ENCODE assay signal across 9 cellular contexts in genomic region chr22:42313804-42314581, GRCh38. TPM values are rescaled to one million over a fixed set of nuclear protein-coding genes. Genes with fewer than 3 reads are reported as not detected.
DNase-seq lines count a peak whose midpoint lies in the region; ATAC-seq, FAIRE-seq and TF ChIP-seq lines count a peak whose summit lies in the region.
"Had no signal": no experiment of that assay in that cellular context is flagged by ENCODE, and none has a peak within 500 bp of the region (broad histone marks: within the 10 kb centered on the region; RNA-seq: fewer than 3 reads in every experiment).

No MANE protein-coding gene starts in this region.

- no peaks in the 10 kb centered on the region for H3K9me3 Mint-ChIP-seq in activated CD8-positive, alpha-beta T cell treated with anti-CD3 and anti-CD28 coated beads, Interleukin-2, amount 10 ng/mL, durations not matched to agents 7 days and 5 days (ENCODE audit: insufficient read depth)
- peaks cover 12% of the 10 kb centered on the region for H3K9me3 Mint-ChIP-seq in glutamatergic neuron (ENCODE audit: unreplicated experiment)

- FAIRE-seq in GM12891 (lab: Jason Lieb, UNC), result peak; percentile 72
- FAIRE-seq: colon had no signal

- no peak overlapping the region for H3K4me3 Mint-ChIP-seq in activated CD8-positive, alpha-beta T cell treated with anti-CD3 and anti-CD28 coated beads, Interleukin-2, amount 10 ng/mL, durations not matched to agents 7 days and 5 days
- H3K4me3 Mint-ChIP-seq in glutamatergic neuron (ENCODE audit: unreplicated experiment), result peak overlapping the region; percentile 43

- peaks cover 27% of the 10 kb centered on the region for H3K4me1 Mint-ChIP-seq in activated CD8-positive, alpha-beta T cell treated with anti-CD3 and anti-CD28 coated beads, Interleukin-2, amount 10 ng/mL, durations not matched to agents 7 days and 5 days (ENCODE audit: low read depth)
- peaks cover 45% of the 10 kb centered on the region for H3K4me1 Mint-ChIP-seq in glutamatergic neuron (ENCODE audit: low read depth, unreplicated experiment)

- H3K27ac Mint-ChIP-seq in activated CD8-positive, alpha-beta T cell treated with anti-CD3 and anti-CD28 coated beads, Interleukin-2, amount 10 ng/mL, durations not matched to agents 7 days and 5 days, result peak overlapping the region; percentile 1
- peak overlapping the region; percentile 14 for H3K27ac Mint-ChIP-seq in glutamatergic neuron (ENCODE audit: unreplicated experiment)

- ATAC-seq in activated CD8-positive, alpha-beta T cell treated with anti-CD3 and anti-CD28 coated beads, Interleukin-2, amount 10 ng/mL, durations not matched to agents 7 days and 5 days, result peak; percentile 69
- ATAC-seq in sciatic nerve, result peak; percentile 23
- ATAC-seq in HG02588 (IDR thresholded peaks at IDR 0.05; ENCODE audit: unreplicated experiment), result no peak

- TF ChIP-seq POLR2A in GM12891 (IDR thresholded peaks at IDR 0.05; ENCODE audit: low read depth, low read length), result no peak

- DNase-seq in Ammon's horn (ENCODE audit: low spot score) (peak; percentile 31), GM12891 (ENCODE audit: insufficient read length, low spot score) (peak; percentile 67), NCI-H345 treated with DMSO at 0.1 percent for 48 hours (lab: John Stamatoyannopoulos, UW; ENCODE audit: unreplicated experiment) (peak; percentile 71), glutamatergic neuron (peak; percentile 67), sciatic nerve (ENCODE audit: low spot score) (no peak), hepatic stellate cell (ENCODE audit: low spot score) (no peak)
- peak; percentile 49 for DNase-seq in activated CD8-positive, alpha-beta T cell treated with anti-CD3 and anti-CD28 coated beads, Interleukin-2, amount 10 ng/mL, durations not matched to agents 7 days and 5 days

- CTCF ChIA-PET in activated CD8-positive, alpha-beta T cell treated with anti-CD3 and anti-CD28 coated beads, Interleukin-2, amount 10 ng/mL, durations not matched to agents 7 days and 5 days (lab: Charles Lee), result interaction anchor here (1.0 to 3.9 kb wide), 4 partner anchors 17 to 147 kb away, joined by 3 to 17 read pairs (median 4); no protein-coding TSS in a partner anchor

- intact Hi-C loops in sciatic nerve (cut with DNase I), result no loop called here

- POLR2A ChIA-PET in activated CD8-positive, alpha-beta T cell treated with anti-CD3 and anti-CD28 coated beads, Interleukin-2, amount 10 ng/mL, durations not matched to agents 7 days and 5 days (lab: Charles Lee), result no interaction called here

- H3K27me3 Mint-ChIP-seq in activated CD8-positive, alpha-beta T cell treated with anti-CD3 and anti-CD28 coated beads, Interleukin-2, amount 10 ng/mL, durations not matched to agents 7 days and 5 days (ENCODE audit: low read depth), result no peaks in the 10 kb centered on the region
- H3K27me3 Mint-ChIP-seq in glutamatergic neuron (ENCODE audit: unreplicated experiment), result peaks cover 8% of the 10 kb centered on the region

- peak; percentile 28 for TF ChIP-seq CTCF in glutamatergic neuron (IDR thresholded peaks at IDR 0.05; ENCODE audit: partially characterized antibody, unreplicated experiment)

- no peaks in the 10 kb centered on the region for H3K36me3 Mint-ChIP-seq in activated CD8-positive, alpha-beta T cell treated with anti-CD3 and anti-CD28 coated beads, Interleukin-2, amount 10 ng/mL, durations not matched to agents 7 days and 5 days (ENCODE audit: low read depth)
- no peaks in the 10 kb centered on the region for H3K36me3 Mint-ChIP-seq in glutamatergic neuron (ENCODE audit: unreplicated experiment)

TF ChIP-seq in GM12891, 5 proteins besides CTCF, POLR2A, EP300 and RAD21:
- no peak for TF ChIP-seq PAX5 (IDR thresholded peaks at IDR 0.05; ENCODE audit: insufficient read depth, low read length, severe bottlenecking)
- no peak for TF ChIP-seq SPI1 (IDR thresholded peaks at IDR 0.05; ENCODE audit: low read depth, low read length)
- TF ChIP-seq POLR2AphosphoS5 (IDR thresholded peaks at IDR 0.05; ENCODE audit: low read depth, low read length), result no peak
- no peak for TF ChIP-seq POU2F2 (IDR thresholded peaks at IDR 0.05; ENCODE audit: low read depth, low read length)
- TF ChIP-seq TAF1 (IDR thresholded peaks at IDR 0.05; ENCODE audit: low read depth, low read length), result no peak

RNA-seq across cellular contexts. Expression of gene TCF20, which starts 43.5 kb away (rescaled TPM):
- polyA plus RNA-seq in GM12891 (2012; ENCODE audit: low read depth, missing spikeins), result 11.6 TPM
- total RNA-seq in activated CD8-positive, alpha-beta T cell treated with anti-CD3 and anti-CD28 coated beads, Interleukin-2, amount 10 ng/mL, durations not matched to agents 7 days and 5 days, result 10 to 100 TPM; 75.9 to 80.5 TPM
- total RNA-seq in glutamatergic neuron (ENCODE audit: unreplicated experiment), result 112 TPM
- 46.1 TPM for total RNA-seq in sciatic nerve

Comparison
In these comparisons a context has a peak if more than half of its experiments do, and no peak if none do; other contexts are left out.
1. DNase-seq: peak in Ammon's horn (single experiment), GM12891 (single experiment), NCI-H345 treated with DMSO at 0.1 percent for 48 hours (single experiment), activated CD8-positive, alpha-beta T cell treated with anti-CD3 and anti-CD28 coated beads, Interleukin-2, amount 10 ng/mL, durations not matched to agents 7 days and 5 days (single experiment) and glutamatergic neuron (single experiment); none in sciatic nerve (single experiment) and hepatic stellate cell (single experiment).